ENCODE assay signal across 1 cellular context in the genomic region with DNA sequence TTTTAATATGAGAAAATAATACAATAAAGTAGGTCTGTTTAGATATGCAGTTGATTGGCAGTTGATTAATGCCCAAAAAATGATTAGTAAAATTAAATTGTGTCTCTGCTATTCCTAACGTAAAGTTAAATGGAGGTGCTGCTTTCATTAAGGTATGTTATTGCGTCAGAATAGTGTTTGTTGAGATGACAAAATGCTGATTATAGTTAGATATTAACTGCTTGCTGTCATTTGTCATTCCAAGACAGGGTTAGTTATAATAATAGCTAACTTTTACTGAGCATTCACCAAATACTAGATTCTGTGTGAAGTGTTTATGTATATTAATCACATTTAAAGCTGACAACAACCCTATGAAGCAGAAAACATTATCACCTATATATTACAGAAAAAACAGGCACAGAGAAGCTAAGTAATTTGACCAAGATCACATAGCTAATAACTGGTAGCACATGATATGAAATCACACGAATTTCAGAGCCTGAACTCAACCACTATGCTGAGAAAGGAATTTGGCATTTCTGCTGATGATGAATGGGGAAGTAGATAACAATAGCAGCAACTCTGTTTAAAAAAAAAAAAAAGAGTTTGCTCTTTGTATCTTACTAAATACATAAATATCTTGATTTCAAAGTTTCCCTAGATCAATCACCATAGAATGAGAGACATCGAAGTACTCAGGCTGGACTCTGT.
TF ChIP-seq lines count a peak whose summit lies in the region.

No MANE protein-coding gene starts in this region.

TF ChIP-seq in A549, 52 proteins besides CTCF, POLR2A, EP300 and RAD21 (continued from another document):
- TF ChIP-seq, protein P1, sequence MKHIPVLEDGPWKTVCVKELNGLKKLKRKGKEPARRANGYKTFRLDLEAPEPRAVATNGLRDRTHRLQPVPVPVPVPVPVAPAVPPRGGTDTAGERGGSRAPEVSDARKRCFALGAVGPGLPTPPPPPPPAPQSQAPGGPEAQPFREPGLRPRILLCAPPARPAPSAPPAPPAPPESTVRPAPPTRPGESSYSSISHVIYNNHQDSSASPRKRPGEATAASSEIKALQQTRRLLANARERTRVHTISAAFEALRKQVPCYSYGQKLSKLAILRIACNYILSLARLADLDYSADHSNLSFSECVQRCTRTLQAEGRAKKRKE (CRISPR knock-in tag; IDR thresholded peaks at IDR 0.05; ENCODE audit: low read depth): no peak
- TF ChIP-seq FOSB (CRISPR knock-in tag; IDR thresholded peaks at IDR 0.05): no peak
- TF ChIP-seq PBX3 (IDR thresholded peaks at IDR 0.05): no peak
- TF ChIP-seq NFE2L2 (conservative IDR thresholded peaks at IDR 0.05; ENCODE audit: low read length): no peak
- TF ChIP-seq MAFK (IDR thresholded peaks at IDR 0.05; ENCODE audit: partially characterized antibody): peak; percentile 21
- TF ChIP-seq CHD4 (IDR thresholded peaks at IDR 0.05; ENCODE audit: borderline replicate concordance): no peak
- TF ChIP-seq NPAS2 (CRISPR knock-in tag; IDR thresholded peaks at IDR 0.05; ENCODE audit: borderline replicate concordance): no peak
- no peak for TF ChIP-seq NR3C1 (IDR thresholded peaks at IDR 0.05)
- no peak for TF ChIP-seq FOSL2 (IDR thresholded peaks at IDR 0.05)
- TF ChIP-seq FOSL2 (CRISPR knock-in tag; IDR thresholded peaks at IDR 0.05): peak; percentile 33; the same call in 1 of the 2 replicates
- TF ChIP-seq, protein P2, sequence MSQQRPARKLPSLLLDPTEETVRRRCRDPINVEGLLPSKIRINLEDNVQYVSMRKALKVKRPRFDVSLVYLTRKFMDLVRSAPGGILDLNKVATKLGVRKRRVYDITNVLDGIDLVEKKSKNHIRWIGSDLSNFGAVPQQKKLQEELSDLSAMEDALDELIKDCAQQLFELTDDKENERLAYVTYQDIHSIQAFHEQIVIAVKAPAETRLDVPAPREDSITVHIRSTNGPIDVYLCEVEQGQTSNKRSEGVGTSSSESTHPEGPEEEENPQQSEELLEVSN (IDR thresholded peaks at IDR 0.05; ENCODE audit: borderline replicate concordance, low read depth): no peak
- no peak for TF ChIP-seq ZSCAN20 (CRISPR knock-in tag; IDR thresholded peaks at IDR 0.05)
- TF ChIP-seq HDAC2 (IDR thresholded peaks at IDR 0.05): no peak
- TF ChIP-seq, protein P3, sequence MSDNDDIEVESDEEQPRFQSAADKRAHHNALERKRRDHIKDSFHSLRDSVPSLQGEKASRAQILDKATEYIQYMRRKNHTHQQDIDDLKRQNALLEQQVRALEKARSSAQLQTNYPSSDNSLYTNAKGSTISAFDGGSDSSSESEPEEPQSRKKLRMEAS (IDR thresholded peaks at IDR 0.05): no peak
- TF ChIP-seq RFX5 (IDR thresholded peaks at IDR 0.05): no peak
- peak; percentile 77 for TF ChIP-seq HOXB5 (CRISPR knock-in tag; IDR thresholded peaks at IDR 0.05)
- no peak for TF ChIP-seq BHLHE40 (IDR thresholded peaks at IDR 0.05; ENCODE audit: low read depth, low read length)
- TF ChIP-seq FOXS1 (CRISPR knock-in tag; IDR thresholded peaks at IDR 0.05): no peak
- TF ChIP-seq MYC (IDR thresholded peaks at IDR 0.05; ENCODE audit: borderline replicate concordance, low read length): no peak
- no peak for TF ChIP-seq PHF8 (IDR thresholded peaks at IDR 0.05; ENCODE audit: borderline replicate concordance, low read depth)
- no peak for TF ChIP-seq TFCP2L1 (CRISPR knock-in tag; IDR thresholded peaks at IDR 0.05)
- TF ChIP-seq ZNF302 (CRISPR knock-in tag; IDR thresholded peaks at IDR 0.05): no peak
- TF ChIP-seq HOXB13 (CRISPR knock-in tag; IDR thresholded peaks at IDR 0.05; ENCODE audit: low read depth): no peak
- TF ChIP-seq RARB (CRISPR knock-in tag; IDR thresholded peaks at IDR 0.05): no peak
- TF ChIP-seq RCOR1 (IDR thresholded peaks at IDR 0.05; ENCODE audit: low read depth, low read length): no peak
- TF ChIP-seq KDM5A (IDR thresholded peaks at IDR 0.05): no peak
- TF ChIP-seq HEYL (CRISPR knock-in tag; IDR thresholded peaks at IDR 0.05): no peak
- TF ChIP-seq EHF (CRISPR knock-in tag; IDR thresholded peaks at IDR 0.05): no peak
- TF ChIP-seq JUNB (IDR thresholded peaks at IDR 0.05): no peak
- TF ChIP-seq, protein P4, sequence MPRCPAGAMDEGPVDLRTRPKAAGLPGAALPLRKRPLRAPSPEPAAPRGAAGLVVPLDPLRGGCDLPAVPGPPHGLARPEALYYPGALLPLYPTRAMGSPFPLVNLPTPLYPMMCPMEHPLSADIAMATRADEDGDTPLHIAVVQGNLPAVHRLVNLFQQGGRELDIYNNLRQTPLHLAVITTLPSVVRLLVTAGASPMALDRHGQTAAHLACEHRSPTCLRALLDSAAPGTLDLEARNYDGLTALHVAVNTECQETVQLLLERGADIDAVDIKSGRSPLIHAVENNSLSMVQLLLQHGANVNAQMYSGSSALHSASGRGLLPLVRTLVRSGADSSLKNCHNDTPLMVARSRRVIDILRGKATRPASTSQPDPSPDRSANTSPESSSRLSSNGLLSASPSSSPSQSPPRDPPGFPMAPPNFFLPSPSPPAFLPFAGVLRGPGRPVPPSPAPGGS (IDR thresholded peaks at IDR 0.05): no peak
